1 cellular context compared by ENCODE assay signal in the genomic region with DNA sequence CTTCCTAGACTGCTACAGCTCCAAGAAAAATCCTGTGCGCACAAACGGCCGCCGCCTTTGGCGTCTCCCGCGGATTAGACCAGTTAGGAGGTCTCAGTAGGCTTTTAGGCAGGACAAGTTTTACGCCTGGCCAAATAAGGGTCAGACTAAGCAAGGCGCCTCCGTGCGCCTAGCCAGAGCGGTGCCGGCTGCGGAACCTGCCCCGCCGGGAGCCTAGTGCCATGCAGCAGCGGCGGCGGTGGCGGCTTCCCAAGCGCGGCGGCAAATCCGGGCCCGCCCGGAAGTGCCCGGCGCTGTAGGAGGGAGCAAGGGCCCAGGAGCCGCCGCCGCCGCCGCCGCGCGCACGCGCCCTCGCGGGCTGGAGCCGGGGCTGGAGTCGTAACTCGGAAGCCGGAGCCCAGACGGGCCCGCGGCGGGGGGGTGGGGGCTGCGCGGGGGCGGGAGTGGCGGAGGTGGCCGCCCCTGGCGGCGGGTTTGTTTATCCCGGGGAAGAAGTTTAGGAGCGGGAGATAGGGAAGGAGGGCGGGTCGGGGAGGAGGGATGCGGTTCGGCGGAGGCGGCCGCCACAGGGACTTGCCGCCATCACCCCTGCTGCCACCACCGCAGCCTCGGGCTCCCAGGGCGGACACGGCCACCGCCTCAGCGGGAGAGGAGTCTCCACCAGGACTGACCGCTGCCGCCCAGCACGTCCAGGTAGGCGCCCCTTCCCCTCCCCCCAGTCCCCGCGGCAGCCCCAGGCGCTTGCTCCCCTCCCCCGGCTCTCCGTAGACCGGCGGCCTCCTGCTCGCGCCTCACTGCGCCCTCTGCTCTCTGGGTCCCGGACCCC.
TF ChIP-seq lines count a peak whose summit lies in the region.

A gene (plus strand): TSS at position 344 of the 826 bp plus-strand sequence. CDS start 48,447 bp downstream, outside the sequence.

TF ChIP-seq in HepG2, 621 proteins besides CTCF, POLR2A, EP300 and RAD21 (continued from another document and continues in another):
- TF ChIP-seq NPAS2 (CRISPR knock-in tag; IDR thresholded peaks at IDR 0.05; ENCODE audit: borderline replicate concordance) (no peak), STAG1 (CRISPR knock-in tag; IDR thresholded peaks at IDR 0.05) (no peak), RELA (CRISPR knock-in tag; IDR thresholded peaks at IDR 0.05) (no peak), HOXA5 (CRISPR knock-in tag; IDR thresholded peaks at IDR 0.05) (no peak), HES4 (CRISPR knock-in tag; IDR thresholded peaks at IDR 0.05; ENCODE audit: borderline replicate concordance) (peak; percentile 70; the same call in 1 of the 2 replicates), ZNF563 (CRISPR knock-in tag; IDR thresholded peaks at IDR 0.05) (peak; percentile 68; the same call in 1 of the 2 replicates), PCBP1 (IDR thresholded peaks at IDR 0.05; ENCODE audit: borderline replicate concordance, low read depth, low read length) (peak; percentile 92; the same call in 1 of the 2 replicates), ZNF451 (CRISPR knock-in tag; IDR thresholded peaks at IDR 0.05) (peak; percentile 78; the same call in 1 of the 2 replicates), HDAC6 (IDR thresholded peaks at IDR 0.05; ENCODE audit: low read depth, low read length) (no peak), DMAP1 (CRISPR knock-in tag; IDR thresholded peaks at IDR 0.05) (peak; percentile 86; the same call in 1 of the 2 replicates), EZH2 (conservative IDR thresholded peaks at IDR 0.05; ENCODE audit: low read depth, low read length) (no peak), ZNF780A (CRISPR knock-in tag; IDR thresholded peaks at IDR 0.05) (no peak), RFX5 (IDR thresholded peaks at IDR 0.05; ENCODE audit: low read depth, low read length) (no peak), SALL2 (CRISPR knock-in tag; IDR thresholded peaks at IDR 0.05) (no peak), ZNF782 (CRISPR knock-in tag; IDR thresholded peaks at IDR 0.05; ENCODE audit: borderline replicate concordance) (peak; percentile 90), HIVEP1 (CRISPR knock-in tag; IDR thresholded peaks at IDR 0.05) (no peak; the same call in 1 of the 2 replicates), GATA4 (IDR thresholded peaks at IDR 0.05; ENCODE audit: borderline replicate concordance, low read depth) (no peak), RARA (CRISPR knock-in tag; IDR thresholded peaks at IDR 0.05) (no peak; the same call in 1 of the 2 replicates), ZNF138 (CRISPR knock-in tag; IDR thresholded peaks at IDR 0.05; ENCODE audit: low read depth) (0 out of 2 replicates have a peak, but pooled peaks have one; percentile 17), ZNF296 (CRISPR knock-in tag; conservative IDR thresholded peaks at IDR 0.05) (no peak; the same call in 1 of the 2 replicates), KDM5B (CRISPR knock-in tag; IDR thresholded peaks at IDR 0.05; ENCODE audit: borderline replicate concordance) (peak; percentile 56; the same call in 1 of the 2 replicates), KAT2B (IDR thresholded peaks at IDR 0.05; ENCODE audit: borderline replicate concordance, low read depth, low read length) (no peak), BHLHE40 (IDR thresholded peaks at IDR 0.05; ENCODE audit: low read length) (no peak), ZNF17 (CRISPR knock-in tag; IDR thresholded peaks at IDR 0.05) (no peak), ZBTB8A (CRISPR knock-in tag; IDR thresholded peaks at IDR 0.05; ENCODE audit: borderline replicate concordance, low read depth) (no peak), ZC3H4 (CRISPR knock-in tag; IDR thresholded peaks at IDR 0.05; ENCODE audit: borderline replicate concordance) (no peak), CEBPB (IDR thresholded peaks at IDR 0.05; ENCODE audit: borderline replicate concordance, low read depth, low read length) (no peak), ZFP36L1 (CRISPR knock-in tag; IDR thresholded peaks at IDR 0.05) (no peak), PAWR (CRISPR knock-in tag; IDR thresholded peaks at IDR 0.05; ENCODE audit: borderline replicate concordance) (no peak), CHD4 (IDR thresholded peaks at IDR 0.05; ENCODE audit: borderline replicate concordance, low read length) (no peak), ZNF788 (CRISPR knock-in tag; IDR thresholded peaks at IDR 0.05; ENCODE audit: borderline replicate concordance) (peak; percentile 71; the same call in 1 of the 2 replicates), ARNT (IDR thresholded peaks at IDR 0.05) (no peak)
- TF ChIP-seq, protein P1, sequence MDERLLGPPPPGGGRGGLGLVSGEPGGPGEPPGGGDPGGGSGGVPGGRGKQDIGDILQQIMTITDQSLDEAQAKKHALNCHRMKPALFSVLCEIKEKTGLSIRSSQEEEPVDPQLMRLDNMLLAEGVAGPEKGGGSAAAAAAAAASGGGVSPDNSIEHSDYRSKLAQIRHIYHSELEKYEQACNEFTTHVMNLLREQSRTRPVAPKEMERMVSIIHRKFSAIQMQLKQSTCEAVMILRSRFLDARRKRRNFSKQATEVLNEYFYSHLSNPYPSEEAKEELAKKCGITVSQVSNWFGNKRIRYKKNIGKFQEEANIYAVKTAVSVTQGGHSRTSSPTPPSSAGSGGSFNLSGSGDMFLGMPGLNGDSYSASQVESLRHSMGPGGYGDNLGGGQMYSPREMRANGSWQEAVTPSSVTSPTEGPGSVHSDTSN (CRISPR knock-in tag; IDR thresholded peaks at IDR 0.05) = no peak
- TF ChIP-seq, protein P2, sequence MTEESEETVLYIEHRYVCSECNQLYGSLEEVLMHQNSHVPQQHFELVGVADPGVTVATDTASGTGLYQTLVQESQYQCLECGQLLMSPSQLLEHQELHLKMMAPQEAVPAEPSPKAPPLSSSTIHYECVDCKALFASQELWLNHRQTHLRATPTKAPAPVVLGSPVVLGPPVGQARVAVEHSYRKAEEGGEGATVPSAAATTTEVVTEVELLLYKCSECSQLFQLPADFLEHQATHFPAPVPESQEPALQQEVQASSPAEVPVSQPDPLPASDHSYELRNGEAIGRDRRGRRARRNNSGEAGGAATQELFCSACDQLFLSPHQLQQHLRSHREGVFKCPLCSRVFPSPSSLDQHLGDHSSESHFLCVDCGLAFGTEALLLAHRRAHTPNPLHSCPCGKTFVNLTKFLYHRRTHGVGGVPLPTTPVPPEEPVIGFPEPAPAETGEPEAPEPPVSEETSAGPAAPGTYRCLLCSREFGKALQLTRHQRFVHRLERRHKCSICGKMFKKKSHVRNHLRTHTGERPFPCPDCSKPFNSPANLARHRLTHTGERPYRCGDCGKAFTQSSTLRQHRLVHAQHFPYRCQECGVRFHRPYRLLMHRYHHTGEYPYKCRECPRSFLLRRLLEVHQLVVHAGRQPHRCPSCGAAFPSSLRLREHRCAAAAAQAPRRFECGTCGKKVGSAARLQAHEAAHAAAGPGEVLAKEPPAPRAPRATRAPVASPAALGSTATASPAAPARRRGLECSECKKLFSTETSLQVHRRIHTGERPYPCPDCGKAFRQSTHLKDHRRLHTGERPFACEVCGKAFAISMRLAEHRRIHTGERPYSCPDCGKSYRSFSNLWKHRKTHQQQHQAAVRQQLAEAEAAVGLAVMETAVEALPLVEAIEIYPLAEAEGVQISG (CRISPR knock-in tag; IDR thresholded peaks at IDR 0.05) = peak; percentile 83
- TF ChIP-seq, protein P3, sequence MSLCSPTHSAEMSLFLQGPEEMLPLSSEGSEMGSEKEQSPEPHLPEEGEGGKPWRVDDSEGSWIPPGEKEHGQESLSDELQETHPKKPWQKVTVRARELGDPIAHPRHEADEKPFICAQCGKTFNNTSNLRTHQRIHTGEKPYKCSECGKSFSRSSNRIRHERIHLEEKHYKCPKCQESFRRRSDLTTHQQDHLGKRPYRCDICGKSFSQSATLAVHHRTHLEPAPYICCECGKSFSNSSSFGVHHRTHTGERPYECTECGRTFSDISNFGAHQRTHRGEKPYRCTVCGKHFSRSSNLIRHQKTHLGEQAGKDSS (CRISPR knock-in tag; IDR thresholded peaks at IDR 0.05; ENCODE audit: borderline replicate concordance, low read depth) = no peak
- TF ChIP-seq, protein P4, sequence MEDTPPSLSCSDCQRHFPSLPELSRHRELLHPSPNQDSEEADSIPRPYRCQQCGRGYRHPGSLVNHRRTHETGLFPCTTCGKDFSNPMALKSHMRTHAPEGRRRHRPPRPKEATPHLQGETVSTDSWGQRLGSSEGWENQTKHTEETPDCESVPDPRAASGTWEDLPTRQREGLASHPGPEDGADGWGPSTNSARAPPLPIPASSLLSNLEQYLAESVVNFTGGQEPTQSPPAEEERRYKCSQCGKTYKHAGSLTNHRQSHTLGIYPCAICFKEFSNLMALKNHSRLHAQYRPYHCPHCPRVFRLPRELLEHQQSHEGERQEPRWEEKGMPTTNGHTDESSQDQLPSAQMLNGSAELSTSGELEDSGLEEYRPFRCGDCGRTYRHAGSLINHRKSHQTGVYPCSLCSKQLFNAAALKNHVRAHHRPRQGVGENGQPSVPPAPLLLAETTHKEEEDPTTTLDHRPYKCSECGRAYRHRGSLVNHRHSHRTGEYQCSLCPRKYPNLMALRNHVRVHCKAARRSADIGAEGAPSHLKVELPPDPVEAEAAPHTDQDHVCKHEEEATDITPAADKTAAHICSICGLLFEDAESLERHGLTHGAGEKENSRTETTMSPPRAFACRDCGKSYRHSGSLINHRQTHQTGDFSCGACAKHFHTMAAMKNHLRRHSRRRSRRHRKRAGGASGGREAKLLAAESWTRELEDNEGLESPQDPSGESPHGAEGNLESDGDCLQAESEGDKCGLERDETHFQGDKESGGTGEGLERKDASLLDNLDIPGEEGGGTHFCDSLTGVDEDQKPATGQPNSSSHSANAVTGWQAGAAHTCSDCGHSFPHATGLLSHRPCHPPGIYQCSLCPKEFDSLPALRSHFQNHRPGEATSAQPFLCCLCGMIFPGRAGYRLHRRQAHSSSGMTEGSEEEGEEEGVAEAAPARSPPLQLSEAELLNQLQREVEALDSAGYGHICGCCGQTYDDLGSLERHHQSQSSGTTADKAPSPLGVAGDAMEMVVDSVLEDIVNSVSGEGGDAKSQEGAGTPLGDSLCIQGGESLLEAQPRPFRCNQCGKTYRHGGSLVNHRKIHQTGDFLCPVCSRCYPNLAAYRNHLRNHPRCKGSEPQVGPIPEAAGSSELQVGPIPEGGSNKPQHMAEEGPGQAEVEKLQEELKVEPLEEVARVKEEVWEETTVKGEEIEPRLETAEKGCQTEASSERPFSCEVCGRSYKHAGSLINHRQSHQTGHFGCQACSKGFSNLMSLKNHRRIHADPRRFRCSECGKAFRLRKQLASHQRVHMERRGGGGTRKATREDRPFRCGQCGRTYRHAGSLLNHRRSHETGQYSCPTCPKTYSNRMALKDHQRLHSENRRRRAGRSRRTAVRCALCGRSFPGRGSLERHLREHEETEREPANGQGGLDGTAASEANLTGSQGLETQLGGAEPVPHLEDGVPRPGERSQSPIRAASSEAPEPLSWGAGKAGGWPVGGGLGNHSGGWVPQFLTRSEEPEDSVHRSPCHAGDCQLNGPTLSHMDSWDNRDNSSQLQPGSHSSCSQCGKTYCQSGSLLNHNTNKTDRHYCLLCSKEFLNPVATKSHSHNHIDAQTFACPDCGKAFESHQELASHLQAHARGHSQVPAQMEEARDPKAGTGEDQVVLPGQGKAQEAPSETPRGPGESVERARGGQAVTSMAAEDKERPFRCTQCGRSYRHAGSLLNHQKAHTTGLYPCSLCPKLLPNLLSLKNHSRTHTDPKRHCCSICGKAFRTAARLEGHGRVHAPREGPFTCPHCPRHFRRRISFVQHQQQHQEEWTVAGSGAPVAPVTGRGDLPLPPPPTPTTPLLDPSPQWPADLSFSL (CRISPR knock-in tag; IDR thresholded peaks at IDR 0.05) = no peak
- TF ChIP-seq, protein P5, sequence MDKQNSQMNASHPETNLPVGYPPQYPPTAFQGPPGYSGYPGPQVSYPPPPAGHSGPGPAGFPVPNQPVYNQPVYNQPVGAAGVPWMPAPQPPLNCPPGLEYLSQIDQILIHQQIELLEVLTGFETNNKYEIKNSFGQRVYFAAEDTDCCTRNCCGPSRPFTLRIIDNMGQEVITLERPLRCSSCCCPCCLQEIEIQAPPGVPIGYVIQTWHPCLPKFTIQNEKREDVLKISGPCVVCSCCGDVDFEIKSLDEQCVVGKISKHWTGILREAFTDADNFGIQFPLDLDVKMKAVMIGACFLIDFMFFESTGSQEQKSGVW (CRISPR knock-in tag; IDR thresholded peaks at IDR 0.05; ENCODE audit: borderline replicate concordance) = no peak
- TF ChIP-seq, protein P6, sequence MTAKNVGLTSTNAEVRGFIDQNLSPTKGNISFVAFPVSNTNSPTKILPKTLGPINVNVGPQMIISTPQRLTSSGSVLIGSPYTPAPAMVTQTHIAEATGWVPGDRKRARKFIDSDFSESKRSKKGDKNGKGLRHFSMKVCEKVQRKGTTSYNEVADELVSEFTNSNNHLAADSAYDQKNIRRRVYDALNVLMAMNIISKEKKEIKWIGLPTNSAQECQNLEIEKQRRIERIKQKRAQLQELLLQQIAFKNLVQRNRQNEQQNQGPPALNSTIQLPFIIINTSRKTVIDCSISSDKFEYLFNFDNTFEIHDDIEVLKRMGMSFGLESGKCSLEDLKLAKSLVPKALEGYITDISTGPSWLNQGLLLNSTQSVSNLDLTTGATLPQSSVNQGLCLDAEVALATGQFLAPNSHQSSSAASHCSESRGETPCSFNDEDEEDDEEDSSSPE (CRISPR knock-in tag; IDR thresholded peaks at IDR 0.05) = peak; percentile 87
- TF ChIP-seq, protein P7, sequence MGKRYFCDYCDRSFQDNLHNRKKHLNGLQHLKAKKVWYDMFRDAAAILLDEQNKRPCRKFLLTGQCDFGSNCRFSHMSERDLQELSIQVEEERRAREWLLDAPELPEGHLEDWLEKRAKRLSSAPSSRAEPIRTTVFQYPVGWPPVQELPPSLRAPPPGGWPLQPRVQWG (CRISPR knock-in tag; IDR thresholded peaks at IDR 0.05; ENCODE audit: borderline replicate concordance, low read depth) = 0 out of 2 replicates have a peak, but pooled peaks have one; percentile 81
- TF ChIP-seq, protein P8, sequence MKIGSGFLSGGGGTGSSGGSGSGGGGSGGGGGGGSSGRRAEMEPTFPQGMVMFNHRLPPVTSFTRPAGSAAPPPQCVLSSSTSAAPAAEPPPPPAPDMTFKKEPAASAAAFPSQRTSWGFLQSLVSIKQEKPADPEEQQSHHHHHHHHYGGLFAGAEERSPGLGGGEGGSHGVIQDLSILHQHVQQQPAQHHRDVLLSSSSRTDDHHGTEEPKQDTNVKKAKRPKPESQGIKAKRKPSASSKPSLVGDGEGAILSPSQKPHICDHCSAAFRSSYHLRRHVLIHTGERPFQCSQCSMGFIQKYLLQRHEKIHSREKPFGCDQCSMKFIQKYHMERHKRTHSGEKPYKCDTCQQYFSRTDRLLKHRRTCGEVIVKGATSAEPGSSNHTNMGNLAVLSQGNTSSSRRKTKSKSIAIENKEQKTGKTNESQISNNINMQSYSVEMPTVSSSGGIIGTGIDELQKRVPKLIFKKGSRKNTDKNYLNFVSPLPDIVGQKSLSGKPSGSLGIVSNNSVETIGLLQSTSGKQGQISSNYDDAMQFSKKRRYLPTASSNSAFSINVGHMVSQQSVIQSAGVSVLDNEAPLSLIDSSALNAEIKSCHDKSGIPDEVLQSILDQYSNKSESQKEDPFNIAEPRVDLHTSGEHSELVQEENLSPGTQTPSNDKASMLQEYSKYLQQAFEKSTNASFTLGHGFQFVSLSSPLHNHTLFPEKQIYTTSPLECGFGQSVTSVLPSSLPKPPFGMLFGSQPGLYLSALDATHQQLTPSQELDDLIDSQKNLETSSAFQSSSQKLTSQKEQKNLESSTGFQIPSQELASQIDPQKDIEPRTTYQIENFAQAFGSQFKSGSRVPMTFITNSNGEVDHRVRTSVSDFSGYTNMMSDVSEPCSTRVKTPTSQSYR (CRISPR knock-in tag; IDR thresholded peaks at IDR 0.05; ENCODE audit: borderline replicate concordance) = 0 out of 2 replicates have a peak, but pooled peaks have one; percentile 58
